Comparison of ENCODE assay signal across 22 cellular contexts in genomic region chr1:24951337-24951736, GRCh38. TPM values are rescaled to one million over a fixed set of nuclear protein-coding genes. Genes with fewer than 3 reads are reported as not detected.
DNase-seq lines count a peak whose midpoint lies in the region; ATAC-seq lines count a peak whose summit lies in the region.
"Had no signal": no experiment of that assay in that cellular context is flagged by ENCODE, and none has a peak within 500 bp of the region (broad histone marks: within the 10 kb centered on the region; RNA-seq: fewer than 3 reads in every experiment).

No MANE protein-coding gene starts in this region.

- H3K27ac Mint-ChIP-seq in activated naive CD4-positive, alpha-beta T cell treated with anti-CD3 and anti-CD28 coated beads, Interleukin-2, amount 10 ng/mL, durations not matched to agents 7 days and 5 days: peak overlapping the region; percentile 83
- peak overlapping the region; percentile 38 to 73 (median 63) for H3K27ac Mint-ChIP-seq in IgD-negative memory B cell
- H3K27ac Mint-ChIP-seq in activated naive CD8-positive, alpha-beta T cell treated with anti-CD3 and anti-CD28 coated beads, Interleukin-2, amount 10 ng/mL, durations not matched to agents 7 days and 5 days: peak overlapping the region; percentile 67
- H3K27ac Mint-ChIP-seq in stimulated activated effector memory CD8-positive, alpha-beta T cell treated with anti-CD3 and anti-CD28 coated beads, Interleukin-12 subunit alpha, Interleukin-12 subunit beta, amount 100 ng/mL, for 72 hours: peak overlapping the region; percentile 55
- H3K27ac Mint-ChIP-seq in immature natural killer cell: peak overlapping the region in 1 of 6 donors; percentile 64

- no peaks in the 10 kb centered on the region for H3K9me3 Mint-ChIP-seq in activated naive CD4-positive, alpha-beta T cell treated with anti-CD3 and anti-CD28 coated beads, Interleukin-2, amount 10 ng/mL, durations not matched to agents 7 days and 5 days
- H3K9me3 Mint-ChIP-seq in IgD-negative memory B cell: no peaks in the 10 kb centered on the region
- H3K9me3 Mint-ChIP-seq in activated naive CD8-positive, alpha-beta T cell treated with anti-CD3 and anti-CD28 coated beads, Interleukin-2, amount 10 ng/mL, durations not matched to agents 7 days and 5 days: no peaks in the 10 kb centered on the region
- no peaks in the 10 kb centered on the region for H3K9me3 Mint-ChIP-seq in stimulated activated effector memory CD8-positive, alpha-beta T cell treated with anti-CD3 and anti-CD28 coated beads, Interleukin-12 subunit alpha, Interleukin-12 subunit beta, amount 100 ng/mL, for 72 hours
- H3K9me3 Mint-ChIP-seq in immature natural killer cell: no peaks in the 10 kb centered on the region

- no peak for DNase-seq in activated naive CD4-positive, alpha-beta T cell treated with anti-CD3 and anti-CD28 coated beads, Interleukin-2, amount 10 ng/mL, durations not matched to agents 7 days and 5 days
- no peak for DNase-seq in activated naive CD4-positive, alpha-beta T cell treated with Interleukin-2 at 50 U/mL for 16 hours
- no peak for DNase-seq in activated naive CD8-positive, alpha-beta T cell treated with anti-CD3 and anti-CD28 coated beads, Interleukin-2, amount 10 ng/mL, durations not matched to agents 7 days and 5 days
- DNase-seq in stimulated activated effector memory CD8-positive, alpha-beta T cell treated with anti-CD3 and anti-CD28 coated beads, Interleukin-12 subunit alpha, Interleukin-12 subunit beta, amount 100 ng/mL, for 72 hours (ENCODE audit: low spot score in 2 of 2): no peak
- DNase-seq in immature natural killer cell: no peak
- DNase-seq: activated CD4-positive, alpha-beta T cell treated with anti-CD3 and anti-CD28 coated beads, Interleukin-2, amount 50 U/mL, for 48 hours; anterior cingulate cortex; dermis blood vessel endothelial cell; DMS79; H7; midbrain; NCI-H1436 treated with DMSO at 0.1 percent for 48 hours; NCI-H2171; NCI-H526 treated with DMSO at 0.1 percent for 48 hours; SHP77; stimulated activated CD4-positive, alpha-beta T cell treated with anti-CD3 and anti-CD28 coated beads, Interleukin-1b, Interleukin-23, amount 100 ng/mL, for 48 hours; stimulated activated naive CD4-positive, alpha-beta T cell treated with Interleukin-2 at 50 U/mL for 16 hours; upper lobe of right lung had no signal

- H3K4me1 Mint-ChIP-seq in activated naive CD4-positive, alpha-beta T cell treated with anti-CD3 and anti-CD28 coated beads, Interleukin-2, amount 10 ng/mL, durations not matched to agents 7 days and 5 days: peaks cover 94% of the 10 kb centered on the region
- H3K4me1 Mint-ChIP-seq in IgD-negative memory B cell: peaks cover 33 to 55% (median 50%) of the 10 kb centered on the region in 3 donors
- peaks cover 81% of the 10 kb centered on the region for H3K4me1 Mint-ChIP-seq in activated naive CD8-positive, alpha-beta T cell treated with anti-CD3 and anti-CD28 coated beads, Interleukin-2, amount 10 ng/mL, durations not matched to agents 7 days and 5 days
- peaks cover 89% of the 10 kb centered on the region for H3K4me1 Mint-ChIP-seq in stimulated activated effector memory CD8-positive, alpha-beta T cell treated with anti-CD3 and anti-CD28 coated beads, Interleukin-12 subunit alpha, Interleukin-12 subunit beta, amount 100 ng/mL, for 72 hours
- peaks cover 47 to 48% of the 10 kb centered on the region in 2 donors for H3K4me1 Mint-ChIP-seq in immature natural killer cell

- no peaks in the 10 kb centered on the region for H3K27me3 Mint-ChIP-seq in activated naive CD4-positive, alpha-beta T cell treated with anti-CD3 and anti-CD28 coated beads, Interleukin-2, amount 10 ng/mL, durations not matched to agents 7 days and 5 days
- no peaks in the 10 kb centered on the region for H3K27me3 Mint-ChIP-seq in IgD-negative memory B cell
- no peaks in the 10 kb centered on the region for H3K27me3 Mint-ChIP-seq in activated naive CD8-positive, alpha-beta T cell treated with anti-CD3 and anti-CD28 coated beads, Interleukin-2, amount 10 ng/mL, durations not matched to agents 7 days and 5 days
- peaks cover 0 to 16% (median 13%) of the 10 kb centered on the region in 3 donors for H3K27me3 Mint-ChIP-seq in immature natural killer cell (ENCODE audit: low read depth in 3 of 3)

- H3K36me3 Mint-ChIP-seq in activated naive CD4-positive, alpha-beta T cell treated with anti-CD3 and anti-CD28 coated beads, Interleukin-2, amount 10 ng/mL, durations not matched to agents 7 days and 5 days: peaks cover 68% of the 10 kb centered on the region
- H3K36me3 Mint-ChIP-seq in IgD-negative memory B cell (no peaks in the 10 kb centered on the region), immature natural killer cell (no peaks in the 10 kb centered on the region)
- H3K36me3 Mint-ChIP-seq in activated naive CD8-positive, alpha-beta T cell treated with anti-CD3 and anti-CD28 coated beads, Interleukin-2, amount 10 ng/mL, durations not matched to agents 7 days and 5 days: peaks cover 45% of the 10 kb centered on the region
- H3K36me3 Mint-ChIP-seq in stimulated activated effector memory CD8-positive, alpha-beta T cell treated with anti-CD3 and anti-CD28 coated beads, Interleukin-12 subunit alpha, Interleukin-12 subunit beta, amount 100 ng/mL, for 72 hours: peaks cover 100% of the 10 kb centered on the region

- no peak for ATAC-seq in activated naive CD8-positive, alpha-beta T cell treated with anti-CD3 and anti-CD28 coated beads, Interleukin-2, amount 10 ng/mL, durations not matched to agents 7 days and 5 days (ENCODE audit: low read depth)
- no peak for ATAC-seq in stimulated activated effector memory CD8-positive, alpha-beta T cell treated with anti-CD3 and anti-CD28 coated beads, Interleukin-12 subunit alpha, Interleukin-12 subunit beta, amount 100 ng/mL, for 72 hours
- ATAC-seq in GM18498 (IDR thresholded peaks at IDR 0.05; ENCODE audit: unreplicated experiment): no peak
- no peak for ATAC-seq in GM19351 (IDR thresholded peaks at IDR 0.05; ENCODE audit: unreplicated experiment)
- ATAC-seq: left lobe of liver, upper lobe of right lung had no signal

- no peak overlapping the region for H3K4me3 Mint-ChIP-seq in activated naive CD4-positive, alpha-beta T cell treated with anti-CD3 and anti-CD28 coated beads, Interleukin-2, amount 10 ng/mL, durations not matched to agents 7 days and 5 days
- H3K4me3 Mint-ChIP-seq in IgD-negative memory B cell (peak overlapping the region in 1 of 4 donors; percentile 59), immature natural killer cell (no peak overlapping the region)
- peak overlapping the region; percentile 33 for H3K4me3 Mint-ChIP-seq in activated naive CD8-positive, alpha-beta T cell treated with anti-CD3 and anti-CD28 coated beads, Interleukin-2, amount 10 ng/mL, durations not matched to agents 7 days and 5 days
- peak overlapping the region; percentile 73 for H3K4me3 Mint-ChIP-seq in stimulated activated effector memory CD8-positive, alpha-beta T cell treated with anti-CD3 and anti-CD28 coated beads, Interleukin-12 subunit alpha, Interleukin-12 subunit beta, amount 100 ng/mL, for 72 hours

- POLR2A ChIA-PET in activated naive CD8-positive, alpha-beta T cell treated with anti-CD3 and anti-CD28 coated beads, Interleukin-2, amount 10 ng/mL, durations not matched to agents 7 days and 5 days (lab: Charles Lee): interaction anchor here (0.9 to 6.5 kb wide), 10 partner anchors 9 to 86 kb away, joined by 3 to 83 read pairs (median 6); no protein-coding TSS in a partner anchor

- CTCF ChIA-PET in activated naive CD4-positive, alpha-beta T cell treated with anti-CD3 and anti-CD28 coated beads, Interleukin-2, amount 10 ng/mL, durations not matched to agents 7 days and 5 days (lab: Charles Lee): interaction anchor here (0.8 to 4.7 kb wide), 8 partner anchors 8 to 150 kb away, joined by 3 to 25 read pairs (median 4); partner anchors contain the start of gene RUNX3

RNA-seq across cellular contexts. Expression of gene RUNX3, which starts 21.3 kb away (rescaled TPM):
- 30.1 TPM for polyA plus RNA-seq in IgD-negative memory B cell
- 100 to 1,000 TPM; 172 TPM for total RNA-seq in activated naive CD8-positive, alpha-beta T cell treated with anti-CD3 and anti-CD28 coated beads, Interleukin-2, amount 10 ng/mL, durations not matched to agents 7 days and 5 days
- 100 to 1,000 TPM in 1 of 3 donors, 10 to 100 TPM in 2; 83.7 to 132 (median 93.2) TPM for polyA plus RNA-seq in immature natural killer cell
- total RNA-seq: dermis blood vessel endothelial cell had no signal

Comparison
In these comparisons a context has a peak if more than half of its experiments do, and no peak if none do; other contexts are left out.
1. H3K4me3 Mint-ChIP-seq: peak in activated naive CD8-positive, alpha-beta T cell treated with anti-CD3 and anti-CD28 coated beads, Interleukin-2, amount 10 ng/mL, durations not matched to agents 7 days and 5 days (single experiment) and stimulated activated effector memory CD8-positive, alpha-beta T cell treated with anti-CD3 and anti-CD28 coated beads, Interleukin-12 subunit alpha, Interleukin-12 subunit beta, amount 100 ng/mL, for 72 hours (single experiment); none in activated naive CD4-positive, alpha-beta T cell treated with anti-CD3 and anti-CD28 coated beads, Interleukin-2, amount 10 ng/mL, durations not matched to agents 7 days and 5 days (single experiment) and immature natural killer cell (0 of 5).